Comparison of ENCODE assay signal across 8 cellular contexts in the genomic region with DNA sequence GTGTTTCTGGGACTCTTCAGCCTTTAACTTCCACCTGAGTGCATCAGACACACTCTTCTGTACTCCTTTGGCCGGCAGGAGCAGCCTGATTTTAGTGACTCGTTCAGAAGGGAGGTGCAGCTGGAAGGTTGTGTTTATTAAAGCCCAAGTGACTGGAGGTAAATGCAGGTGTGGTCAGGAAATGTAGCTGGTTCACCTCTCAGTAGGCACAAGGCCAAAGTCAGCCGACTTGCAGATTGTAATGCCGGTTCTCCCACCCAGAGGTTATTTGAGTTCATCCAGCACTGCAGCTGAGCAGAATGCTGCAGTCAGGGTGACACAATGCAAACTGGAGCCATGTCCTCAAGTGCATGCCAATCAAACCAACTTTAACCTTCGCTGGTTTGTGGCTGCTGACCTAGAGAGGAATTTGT.
DNase-seq lines count a peak whose midpoint lies in the region; ATAC-seq and TF ChIP-seq lines count a peak whose summit lies in the region.

No MANE protein-coding gene starts in this region.

- H3K36me3 ChIP-seq in kidney epithelial cell (ENCODE audit: control insufficient read depth, insufficient read depth, low read length), result no peaks in the 10 kb centered on the region

- H3K27ac ChIP-seq in C4-2B, result peak overlapping the region; percentile 80

- peak; percentile 64 for DNase-seq in M059J (ENCODE audit: low read depth)
- peak; percentile 43 for DNase-seq in SW480 (ENCODE audit: low spot score)
- peak; percentile 34 for DNase-seq in kidney epithelial cell (ENCODE audit: low read depth)
- no peak for DNase-seq in sciatic nerve (ENCODE audit: low spot score)

- H3K27me3 ChIP-seq in kidney epithelial cell (ENCODE audit: control insufficient read depth, insufficient read depth, low read length), result no peaks in the 10 kb centered on the region

- H3K4me3 ChIP-seq in kidney epithelial cell (ENCODE audit: low read depth, low read length), result no peak overlapping the region

- TF ChIP-seq POLR2A in GM18505 (IDR thresholded peaks at IDR 0.05; ENCODE audit: borderline replicate concordance, extremely low read depth, insufficient read depth, insufficient read length), result no peak

- intact Hi-C loops in sciatic nerve (cut with DNase I), result no loop called here

- ATAC-seq in GM19395 (IDR thresholded peaks at IDR 0.05; ENCODE audit: unreplicated experiment) (no peak), GM18505 (IDR thresholded peaks at IDR 0.05; ENCODE audit: unreplicated experiment) (no peak), sciatic nerve (no peak), GM21619 (IDR thresholded peaks at IDR 0.05; ENCODE audit: unreplicated experiment) (no peak)

- no peak; the same call in 1 of the 2 replicates for TF ChIP-seq CTCF in C4-2B (conservative IDR thresholded peaks at IDR 0.05)
- no peak for TF ChIP-seq CTCF in kidney epithelial cell (IDR thresholded peaks at IDR 0.05; ENCODE audit: insufficient read depth, low read length, poor library complexity, severe bottlenecking)
